Comparison of ENCODE assay signal across 11 cellular contexts in the genomic region with DNA sequence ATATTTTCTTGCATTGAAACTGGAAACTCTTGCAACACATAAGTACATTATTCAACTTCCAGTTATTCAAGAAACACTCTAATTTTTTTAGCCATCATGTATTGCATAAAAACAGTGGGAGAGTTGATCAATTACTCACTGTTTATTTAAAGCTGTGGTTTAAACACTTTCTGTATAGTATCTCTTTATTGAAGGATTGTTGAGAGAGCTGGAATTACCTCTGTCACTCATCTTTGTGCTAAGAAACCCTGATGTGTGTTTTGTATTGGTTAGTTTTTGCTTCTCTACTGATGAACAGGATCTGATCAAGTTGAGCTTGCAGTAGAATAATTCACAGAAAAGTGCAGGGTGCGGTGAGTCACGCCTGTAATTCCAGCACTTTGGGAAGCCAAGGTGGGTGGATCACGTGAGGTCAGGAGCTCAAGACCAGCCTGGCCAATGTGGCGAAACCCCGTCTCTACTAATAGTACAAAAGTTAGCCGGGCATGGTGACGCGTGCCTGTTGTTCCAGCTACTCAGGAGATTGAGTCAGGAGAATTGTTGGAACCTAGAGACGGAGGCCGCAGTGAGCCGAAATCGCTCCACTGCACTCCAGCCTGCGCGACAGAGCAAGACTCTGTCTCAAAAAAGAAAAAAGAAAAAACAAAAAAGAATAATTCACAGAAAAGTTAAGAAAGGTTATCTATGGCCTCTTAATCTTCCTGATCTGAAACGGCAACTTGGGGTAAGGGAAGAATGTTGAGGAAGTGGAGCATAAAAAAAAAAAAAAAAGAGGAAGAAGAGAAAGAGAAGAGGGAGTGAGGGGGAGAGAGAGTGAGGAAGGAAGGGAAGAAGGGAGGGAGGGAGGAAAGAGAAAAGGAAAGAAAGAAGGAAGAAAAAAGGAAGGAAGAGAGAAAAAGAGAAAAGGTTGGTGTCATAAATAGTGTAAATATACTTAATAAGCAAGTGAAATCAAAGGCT.
DNase-seq lines count a peak whose midpoint lies in the region; TF ChIP-seq lines count a peak whose summit lies in the region.
"Had no signal": no experiment of that assay in that cellular context is flagged by ENCODE, and none has a peak within 500 bp of the region (broad histone marks: within the 10 kb centered on the region; RNA-seq: fewer than 3 reads in every experiment).

No MANE protein-coding gene starts in this region.

- no peak overlapping the region for H2AFZ ChIP-seq in SU-DHL-6 (ENCODE audit: low read depth, low read length, severe bottlenecking)

- H3K4me2 ChIP-seq in BLaER1 (no peak overlapping the region), SU-DHL-6 (ENCODE audit: low read depth, low read length, poor library complexity, severe bottlenecking) (peak overlapping the region; percentile 63)

- peaks cover 89% of the 10 kb centered on the region for H3F3A ChIP-seq in SU-DHL-6 (ENCODE audit: insufficient read depth)

- H3K4me3 ChIP-seq in BLaER1 (no peak overlapping the region), SU-DHL-6 (ENCODE audit: insufficient read depth, low read length, poor library complexity, severe bottlenecking) (peak overlapping the region; percentile 27), left ventricle myocardium inferior (no peak overlapping the region)

- peak; percentile 50 for DNase-seq in HuH-7.5 (ENCODE audit: low spot score)
- DNase-seq in islet precursor cell: peak; percentile 69
- DNase-seq in left ventricle myocardium inferior: no peak
- DNase-seq in NCI-H2081 (lab: John Stamatoyannopoulos, UW): no peak
- no peak for DNase-seq in NCI-H446 treated with DMSO at 0.1 percent for 48 hours (lab: John Stamatoyannopoulos, UW)
- DNase-seq in H4 (ENCODE audit: low spot score): no peak
- DNase-seq: activated CD4-positive, CD25-positive, alpha-beta regulatory T cell treated with anti-CD3 and anti-CD28 coated beads, Interleukin-2, amount 50 U/mL, for 72 hours; activated effector memory CD4-positive, alpha-beta T cell treated with Interleukin-2 at 50 U/mL for 16 hours; RPMI8226 had no signal

- H3K9ac ChIP-seq in BLaER1: no peak overlapping the region
- peak overlapping the region; percentile 63 for H3K9ac ChIP-seq in SU-DHL-6 (ENCODE audit: low read length)

- H3K27ac ChIP-seq in BLaER1 (0 out of 2 replicates have a peak overlapping the region, but pooled peaks have one; percentile 9), SU-DHL-6 (ENCODE audit: low read depth, low read length) (peak overlapping the region; percentile 96), left ventricle myocardium inferior (replicated peaks) (no peak overlapping the region)

- H3K27me3 ChIP-seq in BLaER1 (no peaks in the 10 kb centered on the region), SU-DHL-6 (ENCODE audit: low read length) (no peaks in the 10 kb centered on the region), left ventricle myocardium inferior (ENCODE audit: low read depth) (no peaks in the 10 kb centered on the region)

- H3K9me3 ChIP-seq in BLaER1 (peaks cover 9% of the 10 kb centered on the region), SU-DHL-6 (ENCODE audit: insufficient read depth, low read length) (no peaks in the 10 kb centered on the region; the same call in 1 of the 2 replicates), left ventricle myocardium inferior (replicated peaks) (peaks cover 8% of the 10 kb centered on the region)

- H3K79me2 ChIP-seq in SU-DHL-6 (ENCODE audit: insufficient read depth, low read length): peaks cover 9% of the 10 kb centered on the region; the same call in 1 of the 2 replicates

- TF ChIP-seq CTCF in SU-DHL-6 (IDR thresholded peaks at IDR 0.05; ENCODE audit: insufficient read depth, low read length, poor library complexity, severe bottlenecking) (no peak), left ventricle myocardium inferior (IDR thresholded peaks at IDR 0.05; ENCODE audit: borderline replicate concordance) (no peak)

- no peaks in the 10 kb centered on the region for H4K20me1 ChIP-seq in BLaER1
- no peaks in the 10 kb centered on the region for H4K20me1 ChIP-seq in SU-DHL-6 (ENCODE audit: low read depth, low read length)

- H3K9me2 ChIP-seq in SU-DHL-6 (replicated peaks; ENCODE audit: insufficient read depth, low read length): no peaks in the 10 kb centered on the region

- intact Hi-C loops in left ventricle myocardium inferior (cut with micrococcal nuclease): no loop called here

- peaks cover 14% of the 10 kb centered on the region; the same call in 1 of the 2 replicates for H3K4me1 ChIP-seq in BLaER1
- no peaks in the 10 kb centered on the region for H3K4me1 ChIP-seq in left ventricle myocardium inferior

- H3K36me3 ChIP-seq in BLaER1 (no peaks in the 10 kb centered on the region), SU-DHL-6 (ENCODE audit: low read length) (peaks cover 11% of the 10 kb centered on the region), left ventricle myocardium inferior (no peaks in the 10 kb centered on the region)

Comparison
In these comparisons a context has a peak if more than half of its experiments do, and no peak if none do; other contexts are left out.
1. DNase-seq: peak in HuH-7.5 (single experiment) and islet precursor cell (single experiment); none in left ventricle myocardium inferior (single experiment), NCI-H2081 (0 of 2), NCI-H446 treated with DMSO at 0.1 percent for 48 hours (single experiment) and H4 (single experiment).